ENCODE assay signal across 1 cellular context in the genomic region with DNA sequence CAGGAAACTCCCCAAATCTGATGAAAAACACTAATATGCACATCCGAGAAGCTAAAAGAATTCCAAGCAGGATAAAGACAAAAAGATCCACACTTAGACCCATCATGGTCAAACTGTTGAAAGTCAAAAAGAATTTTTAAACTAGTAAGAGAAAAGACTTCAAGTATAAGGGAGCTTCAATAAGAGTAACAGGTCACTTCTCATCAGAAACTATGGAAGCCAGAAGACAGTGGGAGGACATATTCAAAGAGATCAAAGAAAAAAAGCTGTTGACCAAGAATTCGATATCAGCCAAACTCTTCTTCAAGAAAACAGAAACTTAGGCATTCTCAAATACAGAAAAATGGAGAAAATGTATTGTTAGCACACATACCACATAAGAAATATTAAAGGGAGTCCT.
TF ChIP-seq lines count a peak whose summit lies in the region.

No MANE protein-coding gene starts in this region.

TF ChIP-seq in GM23338, 12 proteins besides CTCF, POLR2A, EP300 and RAD21 (continued from another document):
- no peak for TF ChIP-seq EZH2phosphoT487 (IDR thresholded peaks at IDR 0.05; ENCODE audit: unreplicated experiment)
- no peak for TF ChIP-seq NANOG (IDR thresholded peaks at IDR 0.05; ENCODE audit: borderline replicate concordance)
- no peak for TF ChIP-seq STAT1 (IDR thresholded peaks at IDR 0.05; ENCODE audit: unreplicated experiment)
- no peak for TF ChIP-seq ZNF331 (CRISPR knock-in tag; IDR thresholded peaks at IDR 0.05; ENCODE audit: low read depth)
- no peak for TF ChIP-seq CREB1 (CRISPR knock-in tag; IDR thresholded peaks at IDR 0.05; ENCODE audit: low read depth)
- TF ChIP-seq ZNF114 (CRISPR knock-in tag; IDR thresholded peaks at IDR 0.05) = no peak
- TF ChIP-seq, protein P1, sequence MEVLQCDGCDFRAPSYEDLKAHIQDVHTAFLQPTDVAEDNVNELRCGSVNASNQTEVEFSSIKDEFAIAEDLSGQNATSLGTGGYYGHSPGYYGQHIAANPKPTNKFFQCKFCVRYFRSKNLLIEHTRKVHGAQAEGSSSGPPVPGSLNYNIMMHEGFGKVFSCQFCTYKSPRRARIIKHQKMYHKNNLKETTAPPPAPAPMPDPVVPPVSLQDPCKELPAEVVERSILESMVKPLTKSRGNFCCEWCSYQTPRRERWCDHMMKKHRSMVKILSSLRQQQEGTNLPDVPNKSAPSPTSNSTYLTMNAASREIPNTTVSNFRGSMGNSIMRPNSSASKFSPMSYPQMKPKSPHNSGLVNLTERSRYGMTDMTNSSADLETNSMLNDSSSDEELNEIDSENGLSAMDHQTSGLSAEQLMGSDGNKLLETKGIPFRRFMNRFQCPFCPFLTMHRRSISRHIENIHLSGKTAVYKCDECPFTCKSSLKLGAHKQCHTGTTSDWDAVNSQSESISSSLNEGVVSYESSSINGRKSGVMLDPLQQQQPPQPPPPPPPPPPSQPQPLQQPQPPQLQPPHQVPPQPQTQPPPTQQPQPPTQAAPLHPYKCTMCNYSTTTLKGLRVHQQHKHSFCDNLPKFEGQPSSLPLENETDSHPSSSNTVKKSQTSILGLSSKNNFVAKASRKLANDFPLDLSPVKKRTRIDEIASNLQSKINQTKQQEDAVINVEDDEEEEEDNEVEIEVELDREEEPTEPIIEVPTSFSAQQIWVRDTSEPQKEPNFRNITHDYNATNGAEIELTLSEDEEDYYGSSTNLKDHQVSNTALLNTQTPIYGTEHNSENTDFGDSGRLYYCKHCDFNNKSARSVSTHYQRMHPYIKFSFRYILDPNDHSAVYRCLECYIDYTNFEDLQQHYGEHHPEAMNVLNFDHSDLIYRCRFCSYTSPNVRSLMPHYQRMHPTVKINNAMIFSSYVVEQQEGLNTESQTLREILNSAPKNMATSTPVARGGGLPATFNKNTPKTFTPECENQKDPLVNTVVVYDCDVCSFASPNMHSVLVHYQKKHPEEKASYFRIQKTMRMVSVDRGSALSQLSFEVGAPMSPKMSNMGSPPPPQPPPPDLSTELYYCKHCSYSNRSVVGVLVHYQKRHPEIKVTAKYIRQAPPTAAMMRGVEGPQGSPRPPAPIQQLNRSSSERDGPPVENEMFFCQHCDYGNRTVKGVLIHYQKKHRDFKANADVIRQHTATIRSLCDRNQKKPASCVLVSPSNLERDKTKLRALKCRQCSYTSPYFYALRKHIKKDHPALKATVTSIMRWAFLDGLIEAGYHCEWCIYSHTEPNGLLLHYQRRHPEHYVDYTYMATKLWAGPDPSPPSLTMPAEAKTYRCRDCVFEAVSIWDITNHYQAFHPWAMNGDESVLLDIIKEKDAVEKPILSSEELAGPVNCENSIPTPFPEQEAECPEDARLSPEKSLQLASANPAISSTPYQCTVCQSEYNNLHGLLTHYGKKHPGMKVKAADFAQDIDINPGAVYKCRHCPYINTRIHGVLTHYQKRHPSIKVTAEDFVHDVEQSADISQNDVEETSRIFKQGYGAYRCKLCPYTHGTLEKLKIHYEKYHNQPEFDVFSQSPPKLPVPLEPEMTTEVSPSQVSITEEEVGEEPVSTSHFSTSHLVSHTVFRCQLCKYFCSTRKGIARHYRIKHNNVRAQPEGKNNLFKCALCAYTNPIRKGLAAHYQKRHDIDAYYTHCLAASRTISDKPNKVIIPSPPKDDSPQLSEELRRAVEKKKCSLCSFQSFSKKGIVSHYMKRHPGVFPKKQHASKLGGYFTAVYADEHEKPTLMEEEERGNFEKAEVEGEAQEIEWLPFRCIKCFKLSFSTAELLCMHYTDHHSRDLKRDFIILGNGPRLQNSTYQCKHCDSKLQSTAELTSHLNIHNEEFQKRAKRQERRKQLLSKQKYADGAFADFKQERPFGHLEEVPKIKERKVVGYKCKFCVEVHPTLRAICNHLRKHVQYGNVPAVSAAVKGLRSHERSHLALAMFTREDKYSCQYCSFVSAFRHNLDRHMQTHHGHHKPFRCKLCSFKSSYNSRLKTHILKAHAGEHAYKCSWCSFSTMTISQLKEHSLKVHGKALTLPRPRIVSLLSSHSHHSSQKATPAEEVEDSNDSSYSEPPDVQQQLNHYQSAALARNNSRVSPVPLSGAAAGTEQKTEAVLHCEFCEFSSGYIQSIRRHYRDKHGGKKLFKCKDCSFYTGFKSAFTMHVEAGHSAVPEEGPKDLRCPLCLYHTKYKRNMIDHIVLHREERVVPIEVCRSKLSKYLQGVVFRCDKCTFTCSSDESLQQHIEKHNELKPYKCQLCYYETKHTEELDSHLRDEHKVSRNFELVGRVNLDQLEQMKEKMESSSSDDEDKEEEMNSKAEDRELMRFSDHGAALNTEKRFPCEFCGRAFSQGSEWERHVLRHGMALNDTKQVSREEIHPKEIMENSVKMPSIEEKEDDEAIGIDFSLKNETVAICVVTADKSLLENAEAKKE (CRISPR knock-in tag; IDR thresholded peaks at IDR 0.05) = no peak
- no peak for TF ChIP-seq POLR2AphosphoS5 (IDR thresholded peaks at IDR 0.05; ENCODE audit: low read depth)
- TF ChIP-seq EZH2 (IDR thresholded peaks at IDR 0.05; ENCODE audit: low read depth, unreplicated experiment) = no peak
